21 cellular contexts compared by ENCODE assay signal in genomic region chr3:46162975-46163550, GRCh38. TPM values are rescaled to one million over a fixed set of nuclear protein-coding genes. Genes with fewer than 3 reads are reported as not detected.
DNase-seq lines count a peak whose midpoint lies in the region; ATAC-seq and TF ChIP-seq lines count a peak whose summit lies in the region.
"Had no signal": no experiment of that assay in that cellular context is flagged by ENCODE, and none has a peak within 500 bp of the region (broad histone marks: within the 10 kb centered on the region; RNA-seq: fewer than 3 reads in every experiment).

No MANE protein-coding gene starts in this region.

- no peak overlapping the region for H3K23ac ChIP-seq in mesenchymal stem cell (ENCODE audit: low read length in 2 of 2)

- H4K91ac ChIP-seq in mesenchymal stem cell (ENCODE audit: low read length) = no peak overlapping the region

- H3K79me1 ChIP-seq in mesenchymal stem cell (replicated peaks; ENCODE audit: low read length, poor library complexity, severe bottlenecking) = no peaks in the 10 kb centered on the region

- no peak overlapping the region for H3K27ac ChIP-seq in mesenchymal stem cell (ENCODE audit: low read length, poor library complexity, severe bottlenecking)

- peaks cover 12% of the 10 kb centered on the region for H3K9me3 ChIP-seq in mesenchymal stem cell (ENCODE audit: control insufficient read depth, low read length)
- H3K9me3 ChIP-seq: upper lobe of left lung had no signal

- H3K4me3 ChIP-seq in choroid plexus epithelial cell (ENCODE audit: low read depth, low read length) = no peak overlapping the region
- H3K4me3 ChIP-seq in mesenchymal stem cell (ENCODE audit: insufficient read depth in 1 of 2, low read depth in 1 of 2, low read length in 2 of 2) = no peak overlapping the region
- H3K4me3 ChIP-seq: upper lobe of left lung had no signal

- no peak overlapping the region for H2BK12ac ChIP-seq in mesenchymal stem cell (ENCODE audit: low read length in 2 of 2)

- H3K27ac Mint-ChIP-seq in stimulated activated effector memory CD8-positive, alpha-beta T cell treated with anti-CD3 and anti-CD28 coated beads, Interleukin-12 subunit alpha, Interleukin-12 subunit beta, amount 100 ng/mL, for 72 hours = no peak overlapping the region
- H3K27ac Mint-ChIP-seq: activated naive CD8-positive, alpha-beta T cell; nephron had no signal

- no peak overlapping the region for H3K4me2 ChIP-seq in mesenchymal stem cell (ENCODE audit: low read length, poor library complexity, severe bottlenecking)

- no peak overlapping the region for H2BK15ac ChIP-seq in mesenchymal stem cell (ENCODE audit: low read depth, poor library complexity, severe bottlenecking)

- DNase-seq in COLO668 (lab: John Stamatoyannopoulos, UW; ENCODE audit: unreplicated experiment) = peak; percentile 9
- DNase-seq in LoVo (ENCODE audit: low spot score) = peak; percentile 22
- peak; percentile 6 for DNase-seq in choroid plexus epithelial cell (ENCODE audit: low read depth)
- DNase-seq in mesenchymal stem cell = peak; percentile 51
- DNase-seq in NCI-H345 (lab: John Stamatoyannopoulos, UW) = no peak
- no peak for DNase-seq in stimulated activated effector memory CD8-positive, alpha-beta T cell treated with anti-CD3 and anti-CD28 coated beads, Interleukin-12 subunit alpha, Interleukin-12 subunit beta, amount 100 ng/mL, for 72 hours (ENCODE audit: low spot score in 2 of 2)
- DNase-seq: ACHN; activated CD4-positive, CD25-positive, alpha-beta regulatory T cell treated with anti-CD3 and anti-CD28 coated beads, Interleukin-2, amount 50 U/mL, for 72 hours; caudate nucleus; hippocampal formation; NCI-H1930; NCI-H748 treated with DMSO at 0.1 percent for 48 hours; stimulated activated CD4-positive, alpha-beta T cell treated with anti-CD3 and anti-CD28 coated beads, Interleukin-2, amount 100 ng/mL, for 48 hours; T-helper 1 cell; upper lobe of left lung had no signal

- H2BK120ac ChIP-seq in mesenchymal stem cell (ENCODE audit: low read depth, low read length) = no peak overlapping the region

- peaks cover 0 to 6% of the 10 kb centered on the region in 2 experiments for H3K27me3 ChIP-seq in mesenchymal stem cell (ENCODE audit: control insufficient read depth in 1 of 2, insufficient read depth in 1 of 2, low read length in 2 of 2)
- H3K27me3 ChIP-seq: upper lobe of left lung had no signal

- no peaks in the 10 kb centered on the region for H3K36me3 Mint-ChIP-seq in stimulated activated effector memory CD8-positive, alpha-beta T cell treated with anti-CD3 and anti-CD28 coated beads, Interleukin-12 subunit alpha, Interleukin-12 subunit beta, amount 100 ng/mL, for 72 hours
- H3K36me3 Mint-ChIP-seq: activated naive CD8-positive, alpha-beta T cell had no signal

- H3K36me3 ChIP-seq in mesenchymal stem cell (ENCODE audit: control insufficient read depth in 1 of 2, insufficient read depth in 2 of 2, low read depth in 1 of 2, low read length in 2 of 2) = no peaks in the 10 kb centered on the region
- H3K36me3 ChIP-seq: upper lobe of left lung had no signal

- no peak overlapping the region for H4K8ac ChIP-seq in mesenchymal stem cell (ENCODE audit: low read length)

- H2AK5ac ChIP-seq in mesenchymal stem cell (ENCODE audit: low read length, severe bottlenecking) = no peak overlapping the region

- no peak overlapping the region for H2BK5ac ChIP-seq in mesenchymal stem cell (ENCODE audit: low read depth, low read length, poor library complexity, severe bottlenecking)

- ATAC-seq in HG02798 (IDR thresholded peaks at IDR 0.05; ENCODE audit: poor library complexity, unreplicated experiment) = no peak
- no peak for ATAC-seq in stimulated activated effector memory CD8-positive, alpha-beta T cell treated with anti-CD3 and anti-CD28 coated beads, Interleukin-12 subunit alpha, Interleukin-12 subunit beta, amount 100 ng/mL, for 72 hours
- ATAC-seq in HG03565 (IDR thresholded peaks at IDR 0.05; ENCODE audit: unreplicated experiment) = no peak
- ATAC-seq: right cardiac atrium had no signal

- H3K4me3 Mint-ChIP-seq in stimulated activated effector memory CD8-positive, alpha-beta T cell treated with anti-CD3 and anti-CD28 coated beads, Interleukin-12 subunit alpha, Interleukin-12 subunit beta, amount 100 ng/mL, for 72 hours = no peak overlapping the region
- H3K4me3 Mint-ChIP-seq: activated naive CD8-positive, alpha-beta T cell; nephron had no signal

- no peaks in the 10 kb centered on the region for H3K4me1 ChIP-seq in mesenchymal stem cell (ENCODE audit: control insufficient read depth, insufficient read depth, low read depth, low read length)
- H3K4me1 ChIP-seq: upper lobe of left lung had no signal

- H3K18ac ChIP-seq in mesenchymal stem cell (ENCODE audit: low read depth in 1 of 2, low read length in 2 of 2) = peak overlapping the region in 1 of 2 experiments; percentile 37

- H3K4me1 Mint-ChIP-seq in stimulated activated effector memory CD8-positive, alpha-beta T cell treated with anti-CD3 and anti-CD28 coated beads, Interleukin-12 subunit alpha, Interleukin-12 subunit beta, amount 100 ng/mL, for 72 hours = peaks cover 9% of the 10 kb centered on the region
- H3K4me1 Mint-ChIP-seq: nephron had no signal

- 83% methylated on average over 4 of the region's 4 CpGs for whole genome bisulfite sequencing in mesenchymal stem cell

- no peak overlapping the region for H3K9ac ChIP-seq in mesenchymal stem cell (ENCODE audit: low read length)

- peak; percentile 28 for TF ChIP-seq CTCF in choroid plexus epithelial cell (conservative IDR thresholded peaks at IDR 0.05; ENCODE audit: low read depth, low read length)

- peaks cover 8% of the 10 kb centered on the region for H3K9me3 Mint-ChIP-seq in stimulated activated effector memory CD8-positive, alpha-beta T cell treated with anti-CD3 and anti-CD28 coated beads, Interleukin-12 subunit alpha, Interleukin-12 subunit beta, amount 100 ng/mL, for 72 hours

- H3K14ac ChIP-seq in mesenchymal stem cell (ENCODE audit: low read length in 2 of 2) = no peak overlapping the region

- no peak overlapping the region for H2AFZ ChIP-seq in mesenchymal stem cell (ENCODE audit: low read depth, low read length)

- H3K4ac ChIP-seq in mesenchymal stem cell (ENCODE audit: low read depth in 1 of 2, low read length in 2 of 2) = peak overlapping the region in 1 of 2 experiments; percentile 57

RNA-seq across cellular contexts. Expression of gene CCR1, which starts 45.0 kb away (rescaled TPM):
- 0.50 TPM for polyA plus RNA-seq in mesenchymal stem cell (2013, experiment 1 of 2)
- polyA plus RNA-seq in mesenchymal stem cell (2013, experiment 2 of 2) = 0.47 TPM
- polyA plus RNA-seq: endothelial cell of umbilical vein had no signal

Comparison
In these comparisons a context has a peak if more than half of its experiments do, and no peak if none do; other contexts are left out.
1. DNase-seq: peak in COLO668 (single experiment), LoVo (single experiment), choroid plexus epithelial cell (single experiment) and mesenchymal stem cell (single experiment); none in NCI-H345 (single experiment) and stimulated activated effector memory CD8-positive, alpha-beta T cell treated with anti-CD3 and anti-CD28 coated beads, Interleukin-12 subunit alpha, Interleukin-12 subunit beta, amount 100 ng/mL, for 72 hours (0 of 2).